1 cellular context compared by ENCODE assay signal in genomic region chr16:89170346-89171215, GRCh38.
A peak's percentile ranks its signal among the peaks of the same experiment; 100 is the strongest.
TF ChIP-seq lines count a peak whose summit lies in the region.

No MANE protein-coding gene starts in this region.

TF ChIP-seq in HepG2, 621 proteins besides CTCF, POLR2A, EP300 and RAD21 (continued from another document and continues in another):
- TF ChIP-seq, protein P1, sequence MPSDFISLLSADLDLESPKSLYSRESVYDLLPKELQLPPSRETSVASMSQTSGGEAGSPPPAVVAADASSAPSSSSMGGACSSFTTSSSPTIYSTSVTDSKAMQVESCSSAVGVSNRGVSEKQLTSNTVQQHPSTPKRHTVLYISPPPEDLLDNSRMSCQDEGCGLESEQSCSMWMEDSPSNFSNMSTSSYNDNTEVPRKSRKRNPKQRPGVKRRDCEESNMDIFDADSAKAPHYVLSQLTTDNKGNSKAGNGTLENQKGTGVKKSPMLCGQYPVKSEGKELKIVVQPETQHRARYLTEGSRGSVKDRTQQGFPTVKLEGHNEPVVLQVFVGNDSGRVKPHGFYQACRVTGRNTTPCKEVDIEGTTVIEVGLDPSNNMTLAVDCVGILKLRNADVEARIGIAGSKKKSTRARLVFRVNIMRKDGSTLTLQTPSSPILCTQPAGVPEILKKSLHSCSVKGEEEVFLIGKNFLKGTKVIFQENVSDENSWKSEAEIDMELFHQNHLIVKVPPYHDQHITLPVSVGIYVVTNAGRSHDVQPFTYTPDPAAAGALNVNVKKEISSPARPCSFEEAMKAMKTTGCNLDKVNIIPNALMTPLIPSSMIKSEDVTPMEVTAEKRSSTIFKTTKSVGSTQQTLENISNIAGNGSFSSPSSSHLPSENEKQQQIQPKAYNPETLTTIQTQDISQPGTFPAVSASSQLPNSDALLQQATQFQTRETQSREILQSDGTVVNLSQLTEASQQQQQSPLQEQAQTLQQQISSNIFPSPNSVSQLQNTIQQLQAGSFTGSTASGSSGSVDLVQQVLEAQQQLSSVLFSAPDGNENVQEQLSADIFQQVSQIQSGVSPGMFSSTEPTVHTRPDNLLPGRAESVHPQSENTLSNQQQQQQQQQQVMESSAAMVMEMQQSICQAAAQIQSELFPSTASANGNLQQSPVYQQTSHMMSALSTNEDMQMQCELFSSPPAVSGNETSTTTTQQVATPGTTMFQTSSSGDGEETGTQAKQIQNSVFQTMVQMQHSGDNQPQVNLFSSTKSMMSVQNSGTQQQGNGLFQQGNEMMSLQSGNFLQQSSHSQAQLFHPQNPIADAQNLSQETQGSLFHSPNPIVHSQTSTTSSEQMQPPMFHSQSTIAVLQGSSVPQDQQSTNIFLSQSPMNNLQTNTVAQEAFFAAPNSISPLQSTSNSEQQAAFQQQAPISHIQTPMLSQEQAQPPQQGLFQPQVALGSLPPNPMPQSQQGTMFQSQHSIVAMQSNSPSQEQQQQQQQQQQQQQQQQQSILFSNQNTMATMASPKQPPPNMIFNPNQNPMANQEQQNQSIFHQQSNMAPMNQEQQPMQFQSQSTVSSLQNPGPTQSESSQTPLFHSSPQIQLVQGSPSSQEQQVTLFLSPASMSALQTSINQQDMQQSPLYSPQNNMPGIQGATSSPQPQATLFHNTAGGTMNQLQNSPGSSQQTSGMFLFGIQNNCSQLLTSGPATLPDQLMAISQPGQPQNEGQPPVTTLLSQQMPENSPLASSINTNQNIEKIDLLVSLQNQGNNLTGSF (CRISPR knock-in tag; IDR thresholded peaks at IDR 0.05), result no peak
- TF ChIP-seq ZNF773 (CRISPR knock-in tag; IDR thresholded peaks at IDR 0.05; ENCODE audit: borderline replicate concordance) (no peak), ZNF333 (CRISPR knock-in tag; IDR thresholded peaks at IDR 0.05; ENCODE audit: borderline replicate concordance) (peak; percentile 45; the same call in 1 of the 2 replicates), ZNF660 (CRISPR knock-in tag; IDR thresholded peaks at IDR 0.05; ENCODE audit: borderline replicate concordance, low read depth) (no peak), TBL1XR1 (IDR thresholded peaks at IDR 0.05; ENCODE audit: borderline replicate concordance, low read length, partially characterized antibody) (no peak), ZFP82 (CRISPR knock-in tag; IDR thresholded peaks at IDR 0.05; ENCODE audit: borderline replicate concordance) (no peak), ZKSCAN8 (CRISPR knock-in tag; IDR thresholded peaks at IDR 0.05; ENCODE audit: borderline replicate concordance) (no peak), ASH2L (IDR thresholded peaks at IDR 0.05; ENCODE audit: insufficient read length, low read depth, low read length) (no peak), ZBTB49 (CRISPR knock-in tag; IDR thresholded peaks at IDR 0.05; ENCODE audit: borderline replicate concordance) (no peak), KDM1A (CRISPR knock-in tag; IDR thresholded peaks at IDR 0.05) (no peak), ARNT2 (CRISPR knock-in tag; IDR thresholded peaks at IDR 0.05; ENCODE audit: low read depth) (no peak), ZNF781 (CRISPR knock-in tag; IDR thresholded peaks at IDR 0.05; ENCODE audit: borderline replicate concordance, not compliant biosample characterization) (no peak), ZNF441 (CRISPR knock-in tag; IDR thresholded peaks at IDR 0.05; ENCODE audit: borderline replicate concordance) (no peak), BCL3 (CRISPR knock-in tag; IDR thresholded peaks at IDR 0.05) (no peak), NFKB2 (CRISPR knock-in tag; IDR thresholded peaks at IDR 0.05; ENCODE audit: borderline replicate concordance) (no peak), SOX13 (IDR thresholded peaks at IDR 0.05) (no peak), SOX13 (CRISPR knock-in tag; conservative IDR thresholded peaks at IDR 0.05 in 1 of 2, IDR thresholded peaks at IDR 0.05 in 1 of 2) (no peak), SRSF9 (IDR thresholded peaks at IDR 0.05; ENCODE audit: borderline replicate concordance, insufficient read depth, low read depth, low read length, poor library complexity, severe bottlenecking) (no peak), ATM (IDR thresholded peaks at IDR 0.05; ENCODE audit: borderline replicate concordance) (no peak), ATF7 (IDR thresholded peaks at IDR 0.05) (no peak), ATF7 (CRISPR knock-in tag; IDR thresholded peaks at IDR 0.05) (0 out of 2 replicates have a peak, but pooled peaks have one; percentile 20), SPEN (CRISPR knock-in tag; IDR thresholded peaks at IDR 0.05; ENCODE audit: low read depth) (no peak), ZNF547 (CRISPR knock-in tag; IDR thresholded peaks at IDR 0.05) (0 out of 2 replicates have a peak, but pooled peaks have one; percentile 12), GPN1 (CRISPR knock-in tag; IDR thresholded peaks at IDR 0.05; ENCODE audit: borderline replicate concordance) (peak; percentile 45; the same call in 1 of the 2 replicates), CBFB (CRISPR knock-in tag; IDR thresholded peaks at IDR 0.05) (no peak), ATF1 (CRISPR knock-in tag; IDR thresholded peaks at IDR 0.05) (no peak), ADNP (CRISPR knock-in tag; IDR thresholded peaks at IDR 0.05) (no peak), POLR2AphosphoS2 (IDR thresholded peaks at IDR 0.05; ENCODE audit: low read depth, low read length) (no peak), RARA (CRISPR knock-in tag; IDR thresholded peaks at IDR 0.05) (no peak), EZH2 (conservative IDR thresholded peaks at IDR 0.05; ENCODE audit: low read depth, low read length) (peak; percentile 67; the same call in 1 of the 2 replicates), PHF20 (CRISPR knock-in tag; IDR thresholded peaks at IDR 0.05) (no peak), ZSCAN30 (CRISPR knock-in tag; IDR thresholded peaks at IDR 0.05) (no peak), ZNF367 (CRISPR knock-in tag; IDR thresholded peaks at IDR 0.05; ENCODE audit: borderline replicate concordance) (no peak), ZNF749 (CRISPR knock-in tag; IDR thresholded peaks at IDR 0.05; ENCODE audit: borderline replicate concordance) (no peak), FOXK2 (IDR thresholded peaks at IDR 0.05) (no peak), ZNF143 (CRISPR knock-in tag; IDR thresholded peaks at IDR 0.05) (no peak), ZNF891 (CRISPR knock-in tag; IDR thresholded peaks at IDR 0.05) (0 out of 2 replicates have a peak, but pooled peaks have one; percentile 21), ZMYM4 (CRISPR knock-in tag; IDR thresholded peaks at IDR 0.05) (no peak), ZBTB8A (CRISPR knock-in tag; IDR thresholded peaks at IDR 0.05; ENCODE audit: borderline replicate concordance, low read depth) (no peak), ESRRA (CRISPR knock-in tag; IDR thresholded peaks at IDR 0.05; ENCODE audit: low read depth) (no peak)
- TF ChIP-seq, protein P2, sequence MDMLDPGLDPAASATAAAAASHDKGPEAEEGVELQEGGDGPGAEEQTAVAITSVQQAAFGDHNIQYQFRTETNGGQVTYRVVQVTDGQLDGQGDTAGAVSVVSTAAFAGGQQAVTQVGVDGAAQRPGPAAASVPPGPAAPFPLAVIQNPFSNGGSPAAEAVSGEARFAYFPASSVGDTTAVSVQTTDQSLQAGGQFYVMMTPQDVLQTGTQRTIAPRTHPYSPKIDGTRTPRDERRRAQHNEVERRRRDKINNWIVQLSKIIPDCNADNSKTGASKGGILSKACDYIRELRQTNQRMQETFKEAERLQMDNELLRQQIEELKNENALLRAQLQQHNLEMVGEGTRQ (IDR thresholded peaks at IDR 0.05; ENCODE audit: low read depth, low read length), result no peak
- TF ChIP-seq, protein P2 (CRISPR knock-in tag; IDR thresholded peaks at IDR 0.05; ENCODE audit: borderline replicate concordance), result no peak
- TF ChIP-seq, protein P3, sequence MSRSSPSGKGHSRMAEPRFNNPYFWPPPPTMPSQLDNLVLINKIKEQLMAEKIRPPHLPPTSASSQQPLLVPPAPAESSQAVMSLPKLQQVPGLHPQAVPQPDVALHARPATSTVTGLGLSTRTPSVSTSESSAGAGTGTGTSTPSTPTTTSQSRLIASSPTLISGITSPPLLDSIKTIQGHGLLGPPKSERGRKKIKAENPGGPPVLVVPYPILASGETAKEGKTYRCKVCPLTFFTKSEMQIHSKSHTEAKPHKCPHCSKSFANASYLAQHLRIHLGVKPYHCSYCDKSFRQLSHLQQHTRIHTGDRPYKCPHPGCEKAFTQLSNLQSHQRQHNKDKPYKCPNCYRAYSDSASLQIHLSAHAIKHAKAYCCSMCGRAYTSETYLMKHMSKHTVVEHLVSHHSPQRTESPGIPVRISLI (CRISPR knock-in tag; IDR thresholded peaks at IDR 0.05; ENCODE audit: borderline replicate concordance), result no peak
- TF ChIP-seq, protein P4, sequence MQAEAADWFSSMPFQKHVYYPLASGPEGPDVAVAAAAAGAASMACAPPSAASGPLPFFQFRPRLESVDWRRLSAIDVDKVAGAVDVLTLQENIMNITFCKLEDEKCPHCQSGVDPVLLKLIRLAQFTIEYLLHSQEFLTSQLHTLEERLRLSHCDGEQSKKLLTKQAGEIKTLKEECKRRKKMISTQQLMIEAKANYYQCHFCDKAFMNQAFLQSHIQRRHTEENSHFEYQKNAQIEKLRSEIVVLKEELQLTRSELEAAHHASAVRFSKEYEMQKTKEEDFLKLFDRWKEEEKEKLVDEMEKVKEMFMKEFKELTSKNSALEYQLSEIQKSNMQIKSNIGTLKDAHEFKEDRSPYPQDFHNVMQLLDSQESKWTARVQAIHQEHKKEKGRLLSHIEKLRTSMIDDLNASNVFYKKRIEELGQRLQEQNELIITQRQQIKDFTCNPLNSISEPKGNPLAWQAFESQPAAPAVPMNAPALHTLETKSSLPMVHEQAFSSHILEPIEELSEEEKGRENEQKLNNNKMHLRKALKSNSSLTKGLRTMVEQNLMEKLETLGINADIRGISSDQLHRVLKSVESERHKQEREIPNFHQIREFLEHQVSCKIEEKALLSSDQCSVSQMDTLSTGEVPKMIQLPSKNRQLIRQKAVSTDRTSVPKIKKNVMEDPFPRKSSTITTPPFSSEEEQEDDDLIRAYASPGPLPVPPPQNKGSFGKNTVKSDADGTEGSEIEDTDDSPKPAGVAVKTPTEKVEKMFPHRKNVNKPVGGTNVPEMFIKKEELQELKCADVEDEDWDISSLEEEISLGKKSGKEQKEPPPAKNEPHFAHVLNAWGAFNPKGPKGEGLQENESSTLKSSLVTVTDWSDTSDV (CRISPR knock-in tag; IDR thresholded peaks at IDR 0.05), result no peak
- TF ChIP-seq, protein P5, sequence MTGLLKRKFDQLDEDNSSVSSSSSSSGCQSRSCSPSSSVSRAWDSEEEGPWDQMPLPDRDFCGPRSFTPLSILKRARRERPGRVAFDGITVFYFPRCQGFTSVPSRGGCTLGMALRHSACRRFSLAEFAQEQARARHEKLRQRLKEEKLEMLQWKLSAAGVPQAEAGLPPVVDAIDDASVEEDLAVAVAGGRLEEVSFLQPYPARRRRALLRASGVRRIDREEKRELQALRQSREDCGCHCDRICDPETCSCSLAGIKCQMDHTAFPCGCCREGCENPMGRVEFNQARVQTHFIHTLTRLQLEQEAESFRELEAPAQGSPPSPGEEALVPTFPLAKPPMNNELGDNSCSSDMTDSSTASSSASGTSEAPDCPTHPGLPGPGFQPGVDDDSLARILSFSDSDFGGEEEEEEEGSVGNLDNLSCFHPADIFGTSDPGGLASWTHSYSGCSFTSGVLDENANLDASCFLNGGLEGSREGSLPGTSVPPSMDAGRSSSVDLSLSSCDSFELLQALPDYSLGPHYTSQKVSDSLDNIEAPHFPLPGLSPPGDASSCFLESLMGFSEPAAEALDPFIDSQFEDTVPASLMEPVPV (CRISPR knock-in tag; IDR thresholded peaks at IDR 0.05), result no peak
- TF ChIP-seq, protein P6, sequence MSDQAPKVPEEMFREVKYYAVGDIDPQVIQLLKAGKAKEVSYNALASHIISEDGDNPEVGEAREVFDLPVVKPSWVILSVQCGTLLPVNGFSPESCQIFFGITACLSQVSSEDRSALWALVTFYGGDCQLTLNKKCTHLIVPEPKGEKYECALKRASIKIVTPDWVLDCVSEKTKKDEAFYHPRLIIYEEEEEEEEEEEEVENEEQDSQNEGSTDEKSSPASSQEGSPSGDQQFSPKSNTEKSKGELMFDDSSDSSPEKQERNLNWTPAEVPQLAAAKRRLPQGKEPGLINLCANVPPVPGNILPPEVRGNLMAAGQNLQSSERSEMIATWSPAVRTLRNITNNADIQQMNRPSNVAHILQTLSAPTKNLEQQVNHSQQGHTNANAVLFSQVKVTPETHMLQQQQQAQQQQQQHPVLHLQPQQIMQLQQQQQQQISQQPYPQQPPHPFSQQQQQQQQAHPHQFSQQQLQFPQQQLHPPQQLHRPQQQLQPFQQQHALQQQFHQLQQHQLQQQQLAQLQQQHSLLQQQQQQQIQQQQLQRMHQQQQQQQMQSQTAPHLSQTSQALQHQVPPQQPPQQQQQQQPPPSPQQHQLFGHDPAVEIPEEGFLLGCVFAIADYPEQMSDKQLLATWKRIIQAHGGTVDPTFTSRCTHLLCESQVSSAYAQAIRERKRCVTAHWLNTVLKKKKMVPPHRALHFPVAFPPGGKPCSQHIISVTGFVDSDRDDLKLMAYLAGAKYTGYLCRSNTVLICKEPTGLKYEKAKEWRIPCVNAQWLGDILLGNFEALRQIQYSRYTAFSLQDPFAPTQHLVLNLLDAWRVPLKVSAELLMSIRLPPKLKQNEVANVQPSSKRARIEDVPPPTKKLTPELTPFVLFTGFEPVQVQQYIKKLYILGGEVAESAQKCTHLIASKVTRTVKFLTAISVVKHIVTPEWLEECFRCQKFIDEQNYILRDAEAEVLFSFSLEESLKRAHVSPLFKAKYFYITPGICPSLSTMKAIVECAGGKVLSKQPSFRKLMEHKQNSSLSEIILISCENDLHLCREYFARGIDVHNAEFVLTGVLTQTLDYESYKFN (CRISPR knock-in tag; conservative IDR thresholded peaks at IDR 0.05), result no peak
